8 cellular contexts compared by ENCODE assay signal in genomic region chr3:23587513-23587912, GRCh38.
"Had no signal": no experiment of that assay in that cellular context is flagged by ENCODE, and none has a peak within 500 bp of the region (broad histone marks: within the 10 kb centered on the region; RNA-seq: fewer than 3 reads in every experiment).

No MANE protein-coding gene starts in this region.

- H3K9me3 ChIP-seq: HAP-1 had no signal

- ATAC-seq: HCT116, HepG2 had no signal

- H3K27ac ChIP-seq: GM23248, HL-60 had no signal

- H3K36me3 ChIP-seq: HAP-1 had no signal

- H2AFZ ChIP-seq: GM23248 had no signal

- FAIRE-seq: HepG2 had no signal

- DNase-seq: GM23248, GOT3, H7, HFFc6 had no signal

- H3K4me3 ChIP-seq: GM23248, HAP-1 had no signal

- H3K9ac ChIP-seq: GM23248 had no signal
